In genomic region chr17:60086822-60087591, GRCh38 we compare ENCODE assay signal across 12 cellular contexts. TPM values are rescaled to one million over a fixed set of nuclear protein-coding genes. Genes with fewer than 3 reads are reported as not detected.
DNase-seq lines count a peak whose midpoint lies in the region; ATAC-seq and TF ChIP-seq lines count a peak whose summit lies in the region.
"Had no signal": no experiment of that assay in that cellular context is flagged by ENCODE, and none has a peak within 500 bp of the region (broad histone marks: within the 10 kb centered on the region; RNA-seq: fewer than 3 reads in every experiment).

No MANE protein-coding gene starts in this region.

- H3K9me3 ChIP-seq in SK-N-SH = no peaks in the 10 kb centered on the region

- CTCF ChIA-PET in SK-N-SH (lab: Yijun Ruan, JAX) = interaction anchor here (1.1 to 1.7 kb wide), 4 partner anchors 9 to 552 kb away, joined by 3 to 5 read pairs (median 4); partner anchors contain the start of gene HEATR6

- TF ChIP-seq EP300 in SK-N-SH (IDR thresholded peaks at IDR 0.05; ENCODE audit: borderline replicate concordance in 1 of 2, low read depth in 1 of 2, low read length in 1 of 2) = no peak

- no peaks in the 10 kb centered on the region for H3K27me3 Mint-ChIP-seq in type B pancreatic cell

- no peak for ATAC-seq in GM19035 (IDR thresholded peaks at IDR 0.05; ENCODE audit: unreplicated experiment)
- ATAC-seq: activated T-cell treated with anti-CD3 and anti-CD28 coated beads, Interleukin-2, amount 50 U/mL, for 4 hours; right cardiac atrium had no signal

- H3K36me3 ChIP-seq in SK-N-SH (replicated peaks in 1 of 2; ENCODE audit: control insufficient read depth in 1 of 2, insufficient read depth in 2 of 2, low read length in 1 of 2) = no peaks in the 10 kb centered on the region

- H3K27ac Mint-ChIP-seq in type B pancreatic cell = peak overlapping the region; percentile 25

- H3K9me2 ChIP-seq in SK-N-SH = no peaks in the 10 kb centered on the region

- no peaks in the 10 kb centered on the region for H3K36me3 Mint-ChIP-seq in type B pancreatic cell

- H3K9ac ChIP-seq in SK-N-SH = no peak overlapping the region

- H3F3A ChIP-seq in SK-N-SH (replicated peaks; ENCODE audit: insufficient read depth) = peaks cover 16% of the 10 kb centered on the region

- H3K27me3 ChIP-seq in SK-N-SH (ENCODE audit: insufficient read depth) = no peaks in the 10 kb centered on the region

- POLR2A ChIA-PET in SK-N-SH (lab: Yijun Ruan, JAX) = no interaction called here

- no peak for TF ChIP-seq RAD21 in SK-N-SH (IDR thresholded peaks at IDR 0.05; ENCODE audit: low read length)

- H3K4me2 ChIP-seq in SK-N-SH = peak overlapping the region; percentile 35; the same call in 1 of the 2 replicates

- peaks cover 24% of the 10 kb centered on the region for H3K4me1 Mint-ChIP-seq in type B pancreatic cell (ENCODE audit: unreplicated experiment)

- WGBS in SK-N-SH (ENCODE audit: low lambda C conversion rate) = 65% methylated on average over 6 of the region's 6 CpGs

- TF ChIP-seq CTCF in SK-N-SH (IDR thresholded peaks at IDR 0.05) = no peak
- TF ChIP-seq CTCF in fibroblast of mammary gland (conservative IDR thresholded peaks at IDR 0.05; ENCODE audit: control insufficient read depth, insufficient read depth, low read depth, low read length) = no peak
- TF ChIP-seq CTCF in type B pancreatic cell (conservative IDR thresholded peaks at IDR 0.05) = no peak

- intact Hi-C loops in posterior vena cava (cut with DNase I) = no loop called here

- peaks cover 11% of the 10 kb centered on the region for H3K79me2 ChIP-seq in SK-N-SH (ENCODE audit: insufficient read depth)

- no peak overlapping the region for H3K4me3 ChIP-seq in SK-N-SH (ENCODE audit: low read depth in 2 of 2, low read length in 1 of 2)
- H3K4me3 ChIP-seq in fibroblast of mammary gland (ENCODE audit: control insufficient read depth, low read depth, low read length) = no peak overlapping the region

- H3K4me3 Mint-ChIP-seq in type B pancreatic cell = peak overlapping the region; percentile 61
- H3K4me3 Mint-ChIP-seq: activated T-cell treated with anti-CD3 and anti-CD28 coated beads, Interleukin-2, amount 50 U/mL, for 4 hours had no signal

- H3K27ac ChIP-seq in SK-N-SH (ENCODE audit: low read depth in 2 of 2, low read length in 1 of 2) = peak overlapping the region in 1 of 2 experiments; percentile 45; a peak in 2 of 4 replicates

- no peaks in the 10 kb centered on the region for H4K20me1 ChIP-seq in SK-N-SH (ENCODE audit: insufficient read depth)

- H2AFZ ChIP-seq in SK-N-SH (ENCODE audit: low read depth) = peak overlapping the region; percentile 27

- peak; percentile 30 for DNase-seq in NCI-H2107 treated with DMSO at 0.1 percent for 48 hours (lab: John Stamatoyannopoulos, UW; ENCODE audit: unreplicated experiment)
- DNase-seq in NCI-H2107 (lab: John Stamatoyannopoulos, UW) = no peak
- no peak for DNase-seq in SK-N-SH
- peak; percentile 59 for DNase-seq in fibroblast of mammary gland (ENCODE audit: low read depth)
- no peak for DNase-seq in type B pancreatic cell (ENCODE audit: extremely low spot score, unreplicated experiment)
- no peak for DNase-seq in posterior vena cava (ENCODE audit: low spot score)
- no peak for DNase-seq in activated CD8-positive, alpha-beta memory T cell treated with anti-CD3 and anti-CD28 coated beads, Interleukin-2, amount 50 U/mL, for 4 hours
- DNase-seq: activated T-cell treated with anti-CD3 and anti-CD28 coated beads, Interleukin-2, amount 50 U/mL, for 4 hours; kidney glomerular epithelial cell; NCI-H2029 treated with DMSO at 0.1 percent for 48 hours; right cardiac atrium had no signal

- peaks cover 0 to 27% of the 10 kb centered on the region in 2 experiments; a peak in 2 of 4 replicates for H3K4me1 ChIP-seq in SK-N-SH (ENCODE audit: control insufficient read depth in 1 of 2, insufficient read depth in 2 of 2, low read depth in 1 of 2, low read length in 1 of 2)

- H3K9me3 Mint-ChIP-seq in type B pancreatic cell = peaks cover 6% of the 10 kb centered on the region
- H3K9me3 Mint-ChIP-seq: activated T-cell treated with anti-CD3 and anti-CD28 coated beads, Interleukin-2, amount 50 U/mL, for 4 hours had no signal

TF ChIP-seq in SK-N-SH, 30 proteins besides CTCF, POLR2A, EP300 and RAD21:
- TF ChIP-seq JUND (IDR thresholded peaks at IDR 0.05) (peak; percentile 29; the same call in 1 of the 2 replicates), TAF1 (IDR thresholded peaks at IDR 0.05; ENCODE audit: borderline replicate concordance, low read depth, low read length) (no peak)

RNA-seq across cellular contexts. Expression of gene HEATR6, which starts 8.3 kb away (rescaled TPM):
- polyA plus RNA-seq in SK-N-SH (2012; rRNA removed) = 26.8 and 35.0 TPM in 2 replicates
- 13.3 and 18.4 TPM in 2 replicates for polyA plus RNA-seq in SK-N-SH (2012; cell fraction: cytosol; rRNA removed)
- 83.7 and 92.5 TPM in 2 replicates for polyA plus RNA-seq in SK-N-SH (2012; cell fraction: nucleus; rRNA removed)
- 25.1 and 28.8 TPM in 2 replicates for total RNA-seq in type B pancreatic cell (ENCODE audit: low replicate concordance)
- 10 to 100 TPM; 13.1 to 16.3 TPM for total RNA-seq in posterior vena cava

Comparison
In these comparisons a context has a peak if more than half of its experiments do, and no peak if none do; other contexts are left out.
1. DNase-seq: peak in NCI-H2107 treated with DMSO at 0.1 percent for 48 hours (single experiment) and fibroblast of mammary gland (single experiment); none in NCI-H2107 (single experiment), SK-N-SH (single experiment), type B pancreatic cell (single experiment), posterior vena cava (single experiment) and activated CD8-positive, alpha-beta memory T cell treated with anti-CD3 and anti-CD28 coated beads, Interleukin-2, amount 50 U/mL, for 4 hours (single experiment).